Comparison of ENCODE assay signal across 25 cellular contexts in genomic region chr1:234490789-234491479, GRCh38. TPM values are rescaled to one million over a fixed set of nuclear protein-coding genes. Genes with fewer than 3 reads are reported as not detected.
A peak's percentile ranks its signal among the peaks of the same experiment; 100 is the strongest.
DNase-seq lines count a peak whose midpoint lies in the region; TF ChIP-seq lines count a peak whose summit lies in the region.
"Had no signal": no experiment of that assay in that cellular context is flagged by ENCODE, and none has a peak within 500 bp of the region (broad histone marks: within the 10 kb centered on the region; RNA-seq: fewer than 3 reads in every experiment).

No MANE protein-coding gene starts in this region.

- H3K9me3 ChIP-seq in neural progenitor cell (ENCODE audit: low read depth) (no peaks in the 10 kb centered on the region), MG63 (no peaks in the 10 kb centered on the region)
- H3K9me3 ChIP-seq: adrenal gland, BE2C, HAP-1, psoas muscle had no signal

- H3K36me3 ChIP-seq in neural progenitor cell (no peaks in the 10 kb centered on the region), MG63 (no peaks in the 10 kb centered on the region)
- H3K36me3 ChIP-seq: adrenal gland, BE2C, cardiac muscle cell, HAP-1 had no signal

- H3K27me3 Mint-ChIP-seq in T-helper 1 cell treated with Interleukin-12 subunit alpha and Interleukin-12 subunit beta and Interleukin-4 antibody, amounts not matched to agents 30 μg/mL and 1 μg/mL, for 36 hours (ENCODE audit: low read depth) = no peaks in the 10 kb centered on the region
- H3K27me3 Mint-ChIP-seq in activated T-helper 1 cell treated with anti-CD3 and anti-CD28 coated beads, Interleukin-12 subunit alpha, Interleukin-12 subunit beta, Interleukin-2, Interleukin-4 antibody, amounts not matched to agents 30 ng/mL and 10 ng/mL and 1 ng/mL, durations not matched to agents 14 hours and 24 hours and 36 hours (ENCODE audit: insufficient read depth) = no peaks in the 10 kb centered on the region
- H3K27me3 Mint-ChIP-seq in neural progenitor cell (ENCODE audit: insufficient read depth, low read depth) = peaks cover 7% of the 10 kb centered on the region
- H3K27me3 Mint-ChIP-seq: T-cell had no signal

- no peaks in the 10 kb centered on the region for H3K9me3 Mint-ChIP-seq in T-helper 1 cell treated with Interleukin-12 subunit alpha and Interleukin-12 subunit beta and Interleukin-4 antibody, amounts not matched to agents 30 μg/mL and 1 μg/mL, for 36 hours
- no peaks in the 10 kb centered on the region for H3K9me3 Mint-ChIP-seq in activated T-helper 1 cell treated with anti-CD3 and anti-CD28 coated beads, Interleukin-12 subunit alpha, Interleukin-12 subunit beta, Interleukin-2, Interleukin-4 antibody, amounts not matched to agents 30 ng/mL and 10 ng/mL and 1 ng/mL, durations not matched to agents 14 hours and 24 hours and 36 hours
- H3K9me3 Mint-ChIP-seq in neural progenitor cell = no peaks in the 10 kb centered on the region
- H3K9me3 Mint-ChIP-seq: activated T-helper 17 cell treated with anti-CD3 and anti-CD28 coated beads, Interleukin-2, amount 50 U/mL, for 72 hours; memory B cell; natural killer cell; T-cell had no signal

- peaks cover 44% of the 10 kb centered on the region for H3K4me1 Mint-ChIP-seq in T-helper 1 cell treated with Interleukin-12 subunit alpha and Interleukin-12 subunit beta and Interleukin-4 antibody, amounts not matched to agents 30 μg/mL and 1 μg/mL, for 36 hours (ENCODE audit: low read depth)
- peaks cover 77% of the 10 kb centered on the region for H3K4me1 Mint-ChIP-seq in activated T-helper 1 cell treated with anti-CD3 and anti-CD28 coated beads, Interleukin-12 subunit alpha, Interleukin-12 subunit beta, Interleukin-2, Interleukin-4 antibody, amounts not matched to agents 30 ng/mL and 10 ng/mL and 1 ng/mL, durations not matched to agents 14 hours and 24 hours and 36 hours (ENCODE audit: low read depth)
- H3K4me1 Mint-ChIP-seq in neural progenitor cell = peaks cover 19% of the 10 kb centered on the region
- H3K4me1 Mint-ChIP-seq: natural killer cell had no signal

- H3K9ac ChIP-seq in neural progenitor cell = no peak overlapping the region

- no peaks in the 10 kb centered on the region for H4K20me1 ChIP-seq in neural progenitor cell (ENCODE audit: low read depth)

- H3K4me2 ChIP-seq in neural progenitor cell = no peak overlapping the region

- no peak overlapping the region for H2AFZ ChIP-seq in neural progenitor cell (replicated peaks)

- H3K27me3 ChIP-seq in neural progenitor cell = no peaks in the 10 kb centered on the region
- H3K27me3 ChIP-seq in MG63 = no peaks in the 10 kb centered on the region
- H3K27me3 ChIP-seq: adrenal gland, BE2C, cardiac muscle cell had no signal

- TF ChIP-seq CTCF in neural progenitor cell (IDR thresholded peaks at IDR 0.05) = no peak

- peak overlapping the region; percentile 38 for H3K27ac Mint-ChIP-seq in T-helper 1 cell treated with Interleukin-12 subunit alpha and Interleukin-12 subunit beta and Interleukin-4 antibody, amounts not matched to agents 30 μg/mL and 1 μg/mL, for 36 hours
- H3K27ac Mint-ChIP-seq in activated T-helper 1 cell treated with anti-CD3 and anti-CD28 coated beads, Interleukin-12 subunit alpha, Interleukin-12 subunit beta, Interleukin-2, Interleukin-4 antibody, amounts not matched to agents 30 ng/mL and 10 ng/mL and 1 ng/mL, durations not matched to agents 14 hours and 24 hours and 36 hours = peak overlapping the region; percentile 60
- peak overlapping the region; percentile 50 for H3K27ac Mint-ChIP-seq in neural progenitor cell
- H3K27ac Mint-ChIP-seq: activated T-helper 17 cell treated with anti-CD3 and anti-CD28 coated beads, Interleukin-2, amount 50 U/mL, for 72 hours; memory B cell; natural killer cell; T-cell had no signal

- H3K4me3 Mint-ChIP-seq in T-helper 1 cell treated with Interleukin-12 subunit alpha and Interleukin-12 subunit beta and Interleukin-4 antibody, amounts not matched to agents 30 μg/mL and 1 μg/mL, for 36 hours = peak overlapping the region; percentile 4
- H3K4me3 Mint-ChIP-seq in activated T-helper 1 cell treated with anti-CD3 and anti-CD28 coated beads, Interleukin-12 subunit alpha, Interleukin-12 subunit beta, Interleukin-2, Interleukin-4 antibody, amounts not matched to agents 30 ng/mL and 10 ng/mL and 1 ng/mL, durations not matched to agents 14 hours and 24 hours and 36 hours = no peak overlapping the region
- H3K4me3 Mint-ChIP-seq in neural progenitor cell = no peak overlapping the region
- H3K4me3 Mint-ChIP-seq: activated T-helper 17 cell treated with anti-CD3 and anti-CD28 coated beads, Interleukin-2, amount 50 U/mL, for 72 hours; memory B cell; natural killer cell had no signal

- no peaks in the 10 kb centered on the region for H3K79me2 ChIP-seq in neural progenitor cell (ENCODE audit: low read depth)

- DNase-seq in T-helper 1 cell (no peak), NCI-H2107 treated with DMSO at 0.1 percent for 48 hours (lab: John Stamatoyannopoulos, UW; ENCODE audit: unreplicated experiment) (peak; percentile 68), neural progenitor cell (ENCODE audit: low spot score) (no peak), MG63 (no peak), T1000 (lab: John Stamatoyannopoulos, UW) (no peak), cerebellar nuclear complex (lab: John Stamatoyannopoulos, UW) (no peak)
- DNase-seq in activated T-helper 1 cell treated with anti-CD3 and anti-CD28 coated beads, Interleukin-12 subunit alpha, Interleukin-12 subunit beta, Interleukin-2, Interleukin-4 antibody, amounts not matched to agents 30 ng/mL and 10 ng/mL and 1 ng/mL, durations not matched to agents 14 hours and 24 hours and 36 hours (ENCODE audit: low spot score) = no peak
- DNase-seq: activated CD4-positive, CD25-positive, alpha-beta regulatory T cell; BE2C; DMS 273 treated with DMSO at 0.1 percent for 48 hours; GDM1; MM.1S; natural killer cell; NCI-H2029; NCI-H510A treated with DMSO at 0.1 percent for 48 hours; psoas muscle; stimulated activated CD4-positive, alpha-beta T cell treated with anti-CD3 and anti-CD28 coated beads, Interleukin-4, amount 100 ng/mL, for 24 hours; T-cell had no signal

- no peak overlapping the region for H3K4me3 ChIP-seq in neural progenitor cell
- no peak overlapping the region for H3K4me3 ChIP-seq in MG63
- H3K4me3 ChIP-seq: adrenal gland, cardiac muscle cell, HAP-1, psoas muscle, skin epidermis had no signal

- H3K4me1 ChIP-seq in neural progenitor cell = peaks cover 23% of the 10 kb centered on the region

- intact Hi-C loops in activated T-helper 1 cell treated with anti-CD3 and anti-CD28 coated beads, Interleukin-12 subunit alpha, Interleukin-12 subunit beta, Interleukin-2, Interleukin-4 antibody, amounts not matched to agents 30 ng/mL and 10 ng/mL and 1 ng/mL, durations not matched to agents 14 hours and 24 hours and 36 hours (cut with micrococcal nuclease) = no loop called here

- no peak overlapping the region for H3K27ac ChIP-seq in neural progenitor cell
- H3K27ac ChIP-seq: adrenal gland, cardiac muscle cell, psoas muscle, skin epidermis had no signal

- no peaks in the 10 kb centered on the region for H3K36me3 Mint-ChIP-seq in T-helper 1 cell treated with Interleukin-12 subunit alpha and Interleukin-12 subunit beta and Interleukin-4 antibody, amounts not matched to agents 30 μg/mL and 1 μg/mL, for 36 hours (ENCODE audit: low read depth)
- peaks cover 2% of the 10 kb centered on the region for H3K36me3 Mint-ChIP-seq in activated T-helper 1 cell treated with anti-CD3 and anti-CD28 coated beads, Interleukin-12 subunit alpha, Interleukin-12 subunit beta, Interleukin-2, Interleukin-4 antibody, amounts not matched to agents 30 ng/mL and 10 ng/mL and 1 ng/mL, durations not matched to agents 14 hours and 24 hours and 36 hours (ENCODE audit: low read depth)
- H3K36me3 Mint-ChIP-seq in neural progenitor cell = no peaks in the 10 kb centered on the region
- H3K36me3 Mint-ChIP-seq: memory B cell, natural killer cell, T-cell had no signal

- H3F3A ChIP-seq in neural progenitor cell (ENCODE audit: low read depth) = peaks cover 4% of the 10 kb centered on the region

RNA-seq across cellular contexts. Expression of gene TARBP1, which starts 12.0 kb away (rescaled TPM):
- 71.7 and 78.9 TPM in 2 replicates for total RNA-seq in activated T-helper 1 cell treated with anti-CD3 and anti-CD28 coated beads, Interleukin-12 subunit alpha, Interleukin-12 subunit beta, Interleukin-2, Interleukin-4 antibody, amounts not matched to agents 30 ng/mL and 10 ng/mL and 1 ng/mL, durations not matched to agents 14 hours and 24 hours and 36 hours
- total RNA-seq in neural progenitor cell (ENCODE audit: low replicate concordance) = 60.1 and 99.0 TPM in 2 replicates
- 21.5 and 43.9 TPM in 2 replicates for total RNA-seq in MG63 (2014; rRNA removed; shearing (Covaris generic); ENCODE audit: low replicate concordance)
